ENCODE assay signal across 11 cellular contexts in the genomic region with DNA sequence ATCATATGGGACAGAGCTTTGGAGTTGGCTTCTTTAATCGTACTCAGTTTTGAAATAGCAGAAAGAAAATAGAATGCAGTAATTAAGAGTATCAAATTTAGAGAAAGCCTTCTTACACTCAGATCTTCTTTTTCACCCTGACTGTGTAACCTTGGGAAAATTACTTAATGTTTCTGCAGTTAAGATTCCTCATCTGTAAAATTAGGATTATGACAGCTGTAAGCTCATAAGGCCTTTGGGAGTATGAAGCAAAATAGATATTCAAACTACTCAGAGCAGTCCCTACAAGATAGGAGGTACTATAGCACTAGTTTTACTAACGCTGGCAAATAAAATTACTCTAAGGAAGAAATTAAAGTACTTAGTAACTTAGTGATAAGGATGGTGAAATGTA. TPM values are rescaled to one million over a fixed set of nuclear protein-coding genes. Genes with fewer than 3 reads are reported as not detected.
DNase-seq lines count a peak whose midpoint lies in the region; ATAC-seq and TF ChIP-seq lines count a peak whose summit lies in the region.
"Had no signal": no experiment of that assay in that cellular context is flagged by ENCODE, and none has a peak within 500 bp of the region (broad histone marks: within the 10 kb centered on the region; RNA-seq: fewer than 3 reads in every experiment).

No MANE protein-coding gene starts in this region.

- intact Hi-C loops in HCT116 (cut with micrococcal nuclease) (loop anchor here (5.0 to 10.0 kb wide), 4 partner anchors 197 to 1395 kb away; no protein-coding TSS in a partner anchor), lower lobe of right lung (cut with DNase I) (no loop called here), MCF 10A (cut with micrococcal nuclease) (loop anchor here (10.0 kb wide), 1 partner anchor 365 kb away; no protein-coding TSS in a partner anchor)

- TF ChIP-seq RAD21 in HCT116 (IDR thresholded peaks at IDR 0.05; ENCODE audit: low read depth): no peak

- BruUV-seq in HCT116 (replicated peaks; lab: Mats Ljungman, UMichigan) (no TSS peak), MCF 10A (replicated peaks; lab: Mats Ljungman, UMichigan) (no TSS peak)

- ATAC-seq in HCT116 (no peak), lower lobe of right lung (no peak), HG03135 (IDR thresholded peaks at IDR 0.05; ENCODE audit: unreplicated experiment) (no peak), HG03159 (IDR thresholded peaks at IDR 0.05; ENCODE audit: unreplicated experiment) (no peak)
- ATAC-seq in stimulated activated naive CD8-positive, alpha-beta T cell treated with anti-CD3 and anti-CD28 coated beads, Interleukin-15, amount 100 ng/mL, for 72 hours: no peak

- H3K36me3 Mint-ChIP-seq in MCF 10A (ENCODE audit: insufficient read depth, unreplicated experiment): no peaks in the 10 kb centered on the region

- H3K4me3 ChIP-seq in HCT116 (replicated peaks in 1 of 2; ENCODE audit: low read depth in 1 of 2, low read length in 2 of 2): no peak overlapping the region
- H3K4me3 ChIP-seq in adipocyte (ENCODE audit: low read length): peak overlapping the region; percentile 98
- peak overlapping the region; percentile 48 for H3K4me3 ChIP-seq in lower lobe of right lung

- RAD21 ChIA-PET in HCT116 (lab: Charles Lee; ENCODE audit: low non-redundant PET in 1 of 2, low total read pairs in 2 of 2, uncharacterized antibody in 2 of 2, unreplicated experiment in 2 of 2): no interaction called here

- no peak overlapping the region for H3K4me3 Mint-ChIP-seq in stimulated activated naive CD8-positive, alpha-beta T cell treated with anti-CD3 and anti-CD28 coated beads, Interleukin-15, amount 100 ng/mL, for 72 hours
- no peak overlapping the region for H3K4me3 Mint-ChIP-seq in MCF 10A (ENCODE audit: unreplicated experiment)

- no peak for TF ChIP-seq POLR2A in HCT116 (IDR thresholded peaks at IDR 0.05; ENCODE audit: borderline replicate concordance, extremely low read depth, insufficient read depth, insufficient read length)

- peak overlapping the region; percentile 97 for H2AFZ ChIP-seq in HCT116 (ENCODE audit: low read depth, low read length, poor library complexity, severe bottlenecking)

- H4K20me1 ChIP-seq in HCT116 (ENCODE audit: insufficient read depth): no peaks in the 10 kb centered on the region

- peak overlapping the region; percentile 34 to 83 for H3K27ac Mint-ChIP-seq in stimulated activated naive CD8-positive, alpha-beta T cell treated with anti-CD3 and anti-CD28 coated beads, Interleukin-15, amount 100 ng/mL, for 72 hours
- H3K27ac Mint-ChIP-seq in MCF 10A (ENCODE audit: low read depth, unreplicated experiment): no peak overlapping the region

- H3K9me2 ChIP-seq in HCT116 (ENCODE audit: insufficient read depth): no peaks in the 10 kb centered on the region

- H3K9me3 ChIP-seq in HCT116 (ENCODE audit: control insufficient read depth in 1 of 2, insufficient read depth in 1 of 2, low read depth in 1 of 2, low read length in 2 of 2): no peaks in the 10 kb centered on the region
- no peaks in the 10 kb centered on the region for H3K9me3 ChIP-seq in adipocyte (ENCODE audit: control insufficient read depth, low read length)
- H3K9me3 ChIP-seq in lower lobe of right lung: no peaks in the 10 kb centered on the region

- H3K27ac ChIP-seq in HCT116 (ENCODE audit: low read depth, low read length): no peak overlapping the region
- no peak overlapping the region for H3K27ac ChIP-seq in lower lobe of right lung

- H3K79me2 ChIP-seq in HCT116 (ENCODE audit: insufficient read depth, low read length): no peaks in the 10 kb centered on the region

- H3K4me1 ChIP-seq in HCT116 (ENCODE audit: control insufficient read depth in 1 of 2, insufficient read depth in 2 of 2, low read length in 2 of 2): peaks cover 0 to 18% of the 10 kb centered on the region in 2 experiments; a peak in 2 of 4 replicates
- peaks cover 54% of the 10 kb centered on the region for H3K4me1 ChIP-seq in adipocyte (ENCODE audit: control insufficient read depth, insufficient read depth, low read length)
- no peaks in the 10 kb centered on the region for H3K4me1 ChIP-seq in lower lobe of right lung

- no peaks in the 10 kb centered on the region for H3K9me3 Mint-ChIP-seq in stimulated activated naive CD8-positive, alpha-beta T cell treated with anti-CD3 and anti-CD28 coated beads, Interleukin-15, amount 100 ng/mL, for 72 hours
- H3K9me3 Mint-ChIP-seq in MCF 10A (ENCODE audit: unreplicated experiment): no peaks in the 10 kb centered on the region

- H3K4me2 ChIP-seq in HCT116 (ENCODE audit: low read length): no peak overlapping the region

- H3K27me3 ChIP-seq in HCT116 (ENCODE audit: insufficient read depth, low read length) (no peaks in the 10 kb centered on the region), adipocyte (replicated peaks; ENCODE audit: control insufficient read depth, insufficient read depth, low read length) (no peaks in the 10 kb centered on the region), lower lobe of right lung (ENCODE audit: low read depth) (no peaks in the 10 kb centered on the region)

- H3K9ac ChIP-seq in HCT116 (ENCODE audit: low read length): no peak overlapping the region
- peak overlapping the region; percentile 99 for H3K9ac ChIP-seq in adipocyte (ENCODE audit: low read length)

- peaks cover 12% of the 10 kb centered on the region for H3K27me3 Mint-ChIP-seq in stimulated activated naive CD8-positive, alpha-beta T cell treated with anti-CD3 and anti-CD28 coated beads, Interleukin-15, amount 100 ng/mL, for 72 hours
- no peaks in the 10 kb centered on the region for H3K27me3 Mint-ChIP-seq in MCF 10A (ENCODE audit: insufficient read depth, unreplicated experiment)

- peaks cover 22% of the 10 kb centered on the region for H3K4me1 Mint-ChIP-seq in stimulated activated naive CD8-positive, alpha-beta T cell treated with anti-CD3 and anti-CD28 coated beads, Interleukin-15, amount 100 ng/mL, for 72 hours
- H3K4me1 Mint-ChIP-seq in MCF 10A (ENCODE audit: insufficient read depth, unreplicated experiment): no peaks in the 10 kb centered on the region

- CTCF ChIA-PET in HCT116 (lab: Charles Lee) (interaction anchor here (5.0 kb wide), 1 partner anchor 455 kb away, joined by 85 read pairs; no protein-coding TSS in a partner anchor), MCF 10A (lab: Yijun Ruan, JAX) (interaction anchor here (5.9 kb wide), 1 partner anchor 455 kb away, joined by 65 read pairs; no protein-coding TSS in a partner anchor)

- DNase-seq in HCT116 (ENCODE audit: low read depth, low spot score) (no peak), adipocyte (ENCODE audit: low read depth) (no peak), lower lobe of right lung (no peak), globus pallidus (ENCODE audit: low spot score) (no peak), MCF 10A (ENCODE audit: unreplicated experiment) (no peak)
- no peak for DNase-seq in stimulated activated naive CD8-positive, alpha-beta T cell treated with anti-CD3 and anti-CD28 coated beads, Interleukin-15, amount 100 ng/mL, for 72 hours
- DNase-seq: dermis blood vessel endothelial cell, NCI-H1694, NCI-H82 had no signal

- no peaks in the 10 kb centered on the region for H3K36me3 ChIP-seq in HCT116 (ENCODE audit: control insufficient read depth in 1 of 2, insufficient read depth in 2 of 2, low read length in 2 of 2)
- peaks cover 28% of the 10 kb centered on the region for H3K36me3 ChIP-seq in adipocyte (ENCODE audit: control insufficient read depth, insufficient read depth, low read length, severe bottlenecking)
- no peaks in the 10 kb centered on the region for H3K36me3 ChIP-seq in lower lobe of right lung

- no peak for TF ChIP-seq CTCF in HCT116 (IDR thresholded peaks at IDR 0.05 in 2 of 3, conservative IDR thresholded peaks at IDR 0.05 in 1 of 3; ENCODE audit: borderline replicate concordance in 1 of 3, insufficient read depth in 1 of 3, low read depth in 2 of 3, low read length in 2 of 3)
- TF ChIP-seq CTCF in lower lobe of right lung (IDR thresholded peaks at IDR 0.05): no peak
- TF ChIP-seq CTCF in MCF 10A (IDR thresholded peaks at IDR 0.05; ENCODE audit: unreplicated experiment): no peak

- POLR2A ChIA-PET in HCT116 (lab: Charles Lee) (no interaction called here), MCF 10A (lab: Yijun Ruan, JAX) (no interaction called here)

TF ChIP-seq in HCT116, 20 proteins besides CTCF, POLR2A, EP300 and RAD21 (continues in another document):
- TF ChIP-seq TCF7L2 (IDR thresholded peaks at IDR 0.05; ENCODE audit: borderline replicate concordance, extremely low read depth, insufficient read depth, insufficient read length) (no peak), EZH2 (IDR thresholded peaks at IDR 0.05) (no peak), EGR1 (IDR thresholded peaks at IDR 0.05; ENCODE audit: low read depth) (no peak), JUND (IDR thresholded peaks at IDR 0.05) (no peak), POLR2AphosphoS5 (IDR thresholded peaks at IDR 0.05; ENCODE audit: low read depth, low read length) (no peak), SP1 (IDR thresholded peaks at IDR 0.05; ENCODE audit: low read depth) (no peak), FOSL1 (IDR thresholded peaks at IDR 0.05; ENCODE audit: low read depth) (no peak), CEBPB (IDR thresholded peaks at IDR 0.05; ENCODE audit: low read depth) (no peak), ATF3 (IDR thresholded peaks at IDR 0.05) (no peak), MAX (IDR thresholded peaks at IDR 0.05) (no peak), CBX3 (IDR thresholded peaks at IDR 0.05; ENCODE audit: low read depth) (no peak), SRF (IDR thresholded peaks at IDR 0.05; ENCODE audit: low read depth) (no peak)

RNA-seq across cellular contexts. Expression of gene COL3A1, which starts 5.6 kb away (rescaled TPM):
- total RNA-seq in HCT116 (2021; ENCODE audit: unreplicated experiment): 1.0 TPM
- 0.02 and 0.05 TPM in 2 replicates for polyA plus RNA-seq in HCT116 (2012)
- total RNA-seq in lower lobe of right lung: 187 TPM
- not detected in 2 replicates for total RNA-seq in MCF 10A (2022)

Comparison
In these comparisons a context has a peak if more than half of its experiments do, and no peak if none do; other contexts are left out.
1. H3K4me3 ChIP-seq: peak in adipocyte (single experiment) and lower lobe of right lung (single experiment); none in HCT116 (0 of 2).
2. RNA of gene COL3A1, which starts 5.6 kb away (total RNA-seq): 187 TPM in lower lobe of right lung (single experiment); 1.0 TPM in HCT116 (single experiment) and not detected in MCF 10A; every median in the first group is over 10 times any median in the second.